Comparison of ENCODE assay signal across 22 cellular contexts in the genomic region with DNA sequence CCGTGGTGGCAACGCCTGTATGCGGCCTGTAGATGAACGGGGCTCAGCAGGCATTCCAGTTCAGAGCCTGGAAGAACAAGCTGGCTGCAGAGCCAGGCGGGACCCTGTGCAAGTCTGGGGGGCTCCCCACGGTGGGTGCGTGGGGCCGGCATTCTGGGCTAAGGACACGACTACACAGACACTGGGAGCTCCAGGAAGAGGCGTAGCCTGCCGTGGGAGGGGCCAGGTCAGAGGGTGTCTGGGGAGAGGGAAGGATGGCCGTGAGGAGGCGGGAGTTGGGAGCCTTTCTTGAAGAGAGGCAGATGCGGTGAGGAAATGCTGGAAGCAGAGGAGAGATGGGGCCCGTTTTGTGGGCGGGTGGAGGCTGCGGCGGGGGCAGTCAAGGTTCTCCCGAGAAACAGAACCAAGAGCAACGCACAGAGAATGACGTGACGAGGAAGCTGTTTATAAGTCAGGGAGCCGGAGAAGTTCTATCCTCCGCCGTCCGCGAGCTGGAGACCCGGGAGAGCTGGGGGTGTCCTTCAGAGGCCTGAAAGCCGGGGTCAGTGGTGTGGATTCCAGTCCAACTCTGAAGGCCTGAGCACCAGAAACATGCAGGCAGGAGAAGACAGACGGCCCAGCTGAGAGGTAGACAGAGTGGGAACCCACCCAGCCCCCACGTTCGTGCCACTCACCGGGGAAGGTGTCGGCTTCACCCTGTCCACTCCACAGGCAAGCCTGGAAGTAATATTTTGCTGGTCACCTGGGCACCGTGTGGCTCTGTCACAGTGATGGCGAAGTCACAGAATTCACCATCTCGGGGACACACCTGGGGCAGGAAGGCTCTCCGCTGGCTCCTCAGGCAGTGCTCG.
DNase-seq lines count a peak whose midpoint lies in the region; ATAC-seq and TF ChIP-seq lines count a peak whose summit lies in the region.
"Had no signal": no experiment of that assay in that cellular context is flagged by ENCODE, and none has a peak within 500 bp of the region (broad histone marks: within the 10 kb centered on the region; RNA-seq: fewer than 3 reads in every experiment).

No MANE protein-coding gene starts in this region.

- H3K27me3 ChIP-seq in right cardiac atrium (ENCODE audit: control insufficient read depth, insufficient read depth) (no peaks in the 10 kb centered on the region), heart right ventricle (peaks cover 0 to 19% (median 9%) of the 10 kb centered on the region in 7 donors)
- H3K27me3 ChIP-seq: ovary, right lobe of liver had no signal

- no peak for TF ChIP-seq CTCF in heart right ventricle (IDR thresholded peaks at IDR 0.05)

- ATAC-seq in right cardiac atrium (no peak), heart right ventricle (no peak), HG03565 (IDR thresholded peaks at IDR 0.05; ENCODE audit: unreplicated experiment) (no peak), GM19351 (IDR thresholded peaks at IDR 0.05; ENCODE audit: unreplicated experiment) (no peak)
- ATAC-seq: effector memory CD8-positive, alpha-beta T cell; gastroesophageal sphincter; naive thymus-derived CD4-positive, alpha-beta T cell had no signal

- H3K36me3 ChIP-seq in heart right ventricle: no peaks in the 10 kb centered on the region
- H3K36me3 ChIP-seq: esophagus squamous epithelium, gastroesophageal sphincter, ovary, right lobe of liver had no signal

- H3K4me3 ChIP-seq in right cardiac atrium (ENCODE audit: low read length) (no peak overlapping the region), heart right ventricle (no peak overlapping the region)
- H3K4me3 ChIP-seq: esophagus squamous epithelium, gastroesophageal sphincter, ovary, right lobe of liver had no signal

- H3K9me3 ChIP-seq in right cardiac atrium (ENCODE audit: control insufficient read depth, low read length) (peaks cover 2% of the 10 kb centered on the region), heart right ventricle (peaks cover 0 to 21% (median 7%) of the 10 kb centered on the region in 11 donors)
- H3K9me3 ChIP-seq: ovary, right lobe of liver had no signal

- 77% methylated on average over 39 of the region's 39 CpGs for WGBS in right cardiac atrium
- WGBS in heart right ventricle, 2 donors: 71 to 74% methylated on average over 39 of the region's 39 CpGs

- no peaks in the 10 kb centered on the region for H3K4me1 ChIP-seq in right cardiac atrium (ENCODE audit: control insufficient read depth, insufficient read depth, low read length)
- no peaks in the 10 kb centered on the region for H3K4me1 ChIP-seq in heart right ventricle
- H3K4me1 ChIP-seq: esophagus squamous epithelium, gastroesophageal sphincter, right lobe of liver had no signal

- intact Hi-C loops in right cardiac atrium (cut with DNase I) (no loop called here), heart right ventricle (cut with DNase I) (no loop called here), posterior vena cava (cut with DNase I) (no loop called here)

- in situ Hi-C loops in ACHN (cut with HindIII; ENCODE audit: low pct_ligation_motif_present, low pct_unique_long_range_greater_than_20kb, low sequenced_read_pairs): no loop called here

- DNase-seq in right cardiac atrium (peak in 2 of 3 donors; percentile 3 to 28), heart right ventricle (no peak), ecto neural progenitor cell (ENCODE audit: low spot score) (peak; percentile 43), posterior vena cava (ENCODE audit: low spot score) (peak; percentile 77), ACHN (no peak)
- DNase-seq: activated B cell treated with CpG ODN at 0.5 μM for 24 hours; DMS 273 treated with DMSO at 0.1 percent for 48 hours; effector memory CD8-positive, alpha-beta T cell; esophagus squamous epithelium; Kasumi-1; kidney; naive thymus-derived CD4-positive, alpha-beta T cell; NCI-H1694 treated with DMSO at 0.1 percent for 48 hours; NCI-H2227 treated with DMSO at 0.1 percent for 48 hours; NCI-H748 treated with DMSO at 0.1 percent for 48 hours; ovary; right lobe of liver; T1000 had no signal

- H3K27ac ChIP-seq in right cardiac atrium (ENCODE audit: low read length) (no peak overlapping the region), heart right ventricle (no peak overlapping the region)
- H3K27ac ChIP-seq: esophagus squamous epithelium, gastroesophageal sphincter, ovary, right lobe of liver, RWPE1 had no signal

Comparison
In these comparisons a context has a peak if more than half of its experiments do, and no peak if none do; other contexts are left out.
1. DNase-seq: peak in right cardiac atrium (2 of 3), ecto neural progenitor cell (single experiment) and posterior vena cava (single experiment); none in heart right ventricle (0 of 2) and ACHN (single experiment).